Comparison of ENCODE assay signal across 2 cellular contexts in the genomic region with DNA sequence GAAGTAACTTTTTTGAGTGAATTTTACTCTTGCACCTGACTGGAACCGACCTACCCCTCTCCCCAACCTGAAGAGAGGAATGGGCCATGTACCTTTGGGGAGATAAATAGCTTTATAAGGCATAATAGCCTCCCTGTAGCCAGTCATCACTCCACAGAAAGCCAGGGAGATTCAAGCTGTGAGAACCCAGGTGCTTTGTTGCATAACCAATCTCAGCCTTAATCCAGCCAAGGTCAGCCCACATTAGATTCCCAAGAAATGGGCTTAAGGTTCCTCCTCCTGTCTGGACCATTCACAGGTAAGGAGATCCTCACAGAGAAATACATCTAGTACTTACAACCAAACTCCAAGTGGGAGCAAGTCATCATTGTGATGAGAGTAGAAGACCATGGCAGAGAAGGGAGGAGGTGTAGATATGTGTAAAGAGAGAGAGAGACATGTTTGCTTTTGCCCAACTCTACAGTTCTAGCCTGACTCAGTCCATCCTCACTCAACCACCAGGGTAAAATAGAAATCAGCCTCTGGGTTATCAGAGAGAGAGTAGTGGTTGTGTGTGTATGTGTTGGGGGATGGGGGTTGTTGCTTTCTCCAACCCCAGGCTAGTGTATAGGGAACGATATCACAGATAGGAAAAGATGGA.
A peak's percentile ranks its signal among the peaks of the same experiment; 100 is the strongest.
TF ChIP-seq lines count a peak whose summit lies in the region.

No MANE protein-coding gene starts in this region.

TF ChIP-seq in GM23338, 12 proteins besides CTCF, POLR2A, EP300 and RAD21:
- no peak for TF ChIP-seq NANOG (IDR thresholded peaks at IDR 0.05; ENCODE audit: borderline replicate concordance)
- no peak for TF ChIP-seq STAT1 (IDR thresholded peaks at IDR 0.05; ENCODE audit: unreplicated experiment)
- TF ChIP-seq, protein P1, sequence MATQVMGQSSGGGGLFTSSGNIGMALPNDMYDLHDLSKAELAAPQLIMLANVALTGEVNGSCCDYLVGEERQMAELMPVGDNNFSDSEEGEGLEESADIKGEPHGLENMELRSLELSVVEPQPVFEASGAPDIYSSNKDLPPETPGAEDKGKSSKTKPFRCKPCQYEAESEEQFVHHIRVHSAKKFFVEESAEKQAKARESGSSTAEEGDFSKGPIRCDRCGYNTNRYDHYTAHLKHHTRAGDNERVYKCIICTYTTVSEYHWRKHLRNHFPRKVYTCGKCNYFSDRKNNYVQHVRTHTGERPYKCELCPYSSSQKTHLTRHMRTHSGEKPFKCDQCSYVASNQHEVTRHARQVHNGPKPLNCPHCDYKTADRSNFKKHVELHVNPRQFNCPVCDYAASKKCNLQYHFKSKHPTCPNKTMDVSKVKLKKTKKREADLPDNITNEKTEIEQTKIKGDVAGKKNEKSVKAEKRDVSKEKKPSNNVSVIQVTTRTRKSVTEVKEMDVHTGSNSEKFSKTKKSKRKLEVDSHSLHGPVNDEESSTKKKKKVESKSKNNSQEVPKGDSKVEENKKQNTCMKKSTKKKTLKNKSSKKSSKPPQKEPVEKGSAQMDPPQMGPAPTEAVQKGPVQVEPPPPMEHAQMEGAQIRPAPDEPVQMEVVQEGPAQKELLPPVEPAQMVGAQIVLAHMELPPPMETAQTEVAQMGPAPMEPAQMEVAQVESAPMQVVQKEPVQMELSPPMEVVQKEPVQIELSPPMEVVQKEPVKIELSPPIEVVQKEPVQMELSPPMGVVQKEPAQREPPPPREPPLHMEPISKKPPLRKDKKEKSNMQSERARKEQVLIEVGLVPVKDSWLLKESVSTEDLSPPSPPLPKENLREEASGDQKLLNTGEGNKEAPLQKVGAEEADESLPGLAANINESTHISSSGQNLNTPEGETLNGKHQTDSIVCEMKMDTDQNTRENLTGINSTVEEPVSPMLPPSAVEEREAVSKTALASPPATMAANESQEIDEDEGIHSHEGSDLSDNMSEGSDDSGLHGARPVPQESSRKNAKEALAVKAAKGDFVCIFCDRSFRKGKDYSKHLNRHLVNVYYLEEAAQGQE (IDR thresholded peaks at IDR 0.05; ENCODE audit: unreplicated experiment) = no peak
- TF ChIP-seq, protein P2, sequence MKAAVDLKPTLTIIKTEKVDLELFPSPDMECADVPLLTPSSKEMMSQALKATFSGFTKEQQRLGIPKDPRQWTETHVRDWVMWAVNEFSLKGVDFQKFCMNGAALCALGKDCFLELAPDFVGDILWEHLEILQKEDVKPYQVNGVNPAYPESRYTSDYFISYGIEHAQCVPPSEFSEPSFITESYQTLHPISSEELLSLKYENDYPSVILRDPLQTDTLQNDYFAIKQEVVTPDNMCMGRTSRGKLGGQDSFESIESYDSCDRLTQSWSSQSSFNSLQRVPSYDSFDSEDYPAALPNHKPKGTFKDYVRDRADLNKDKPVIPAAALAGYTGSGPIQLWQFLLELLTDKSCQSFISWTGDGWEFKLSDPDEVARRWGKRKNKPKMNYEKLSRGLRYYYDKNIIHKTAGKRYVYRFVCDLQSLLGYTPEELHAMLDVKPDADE (IDR thresholded peaks at IDR 0.05) = no peak
- no peak for TF ChIP-seq EZH2phosphoT487 (IDR thresholded peaks at IDR 0.05; ENCODE audit: unreplicated experiment)
- TF ChIP-seq POLR2AphosphoS5 (IDR thresholded peaks at IDR 0.05; ENCODE audit: low read depth) = no peak
- no peak for TF ChIP-seq EZH2 (IDR thresholded peaks at IDR 0.05; ENCODE audit: low read depth, unreplicated experiment)
- TF ChIP-seq ZNF331 (CRISPR knock-in tag; IDR thresholded peaks at IDR 0.05; ENCODE audit: low read depth) = no peak
- TF ChIP-seq ZNF114 (CRISPR knock-in tag; IDR thresholded peaks at IDR 0.05) = no peak

TF ChIP-seq in H1, 55 proteins besides CTCF, POLR2A, EP300 and RAD21:
- TF ChIP-seq RXRA (IDR thresholded peaks at IDR 0.05; ENCODE audit: insufficient read depth, low read depth, low read length) (no peak), CEBPB (IDR thresholded peaks at IDR 0.05; ENCODE audit: low read depth, low read length) (peak; percentile 73)
